ENCODE assay signal across 8 cellular contexts in the genomic region with DNA sequence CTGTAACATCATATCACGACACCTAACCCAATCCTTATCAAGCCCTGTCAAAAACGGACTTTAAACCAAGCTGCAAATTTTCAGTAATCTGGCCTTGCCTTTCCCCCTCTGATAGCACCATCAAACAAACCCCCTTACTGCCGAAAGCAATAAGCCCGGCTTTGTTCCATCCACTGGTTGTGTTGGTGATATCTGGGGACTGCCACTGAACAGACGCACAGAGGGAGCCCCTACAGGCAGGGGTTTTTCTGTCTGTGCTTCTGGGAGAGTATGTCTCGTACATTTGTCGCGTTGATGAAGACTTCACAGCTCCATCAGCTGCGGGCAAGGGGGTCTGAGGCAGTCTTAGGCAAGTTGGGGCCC. TPM values are rescaled to one million over a fixed set of nuclear protein-coding genes. Genes with fewer than 3 reads are reported as not detected.
DNase-seq lines count a peak whose midpoint lies in the region; ATAC-seq, FAIRE-seq and TF ChIP-seq lines count a peak whose summit lies in the region.

No MANE protein-coding gene starts in this region.

- H3K4me3 ChIP-seq in AG10803 (ENCODE audit: low read length) (peak overlapping the region; percentile 68), WERI-Rb-1 (ENCODE audit: low read depth, low read length) (peak overlapping the region; percentile 51), iPS-18c (ENCODE audit: insufficient read depth, low read depth, low read length) (peak overlapping the region; percentile 78), stomach (peak overlapping the region; percentile 55 to 70 (median 66))

- TF ChIP-seq CTCF in AG10803 (conservative IDR thresholded peaks at IDR 0.05; ENCODE audit: low read length) (no peak; the same call in 1 of the 2 replicates), WERI-Rb-1 (IDR thresholded peaks at IDR 0.05; ENCODE audit: low read depth, low read length) (0 out of 2 replicates have a peak, but pooled peaks have one; percentile 18), stomach (IDR thresholded peaks at IDR 0.05) (no peak)

- H3K27ac ChIP-seq in WERI-Rb-1 = no peak overlapping the region
- H3K27ac ChIP-seq in stomach = peak overlapping the region in 4 of 5 donors; percentile 73 to 85 (median 82)

- peaks cover 9% of the 10 kb centered on the region for H3K27me3 ChIP-seq in WERI-Rb-1 (ENCODE audit: insufficient read depth, low read depth, severe bottlenecking)
- peaks cover 0 to 31% (median 20%) of the 10 kb centered on the region in 3 donors for H3K27me3 ChIP-seq in stomach

- H3K4me1 ChIP-seq in stomach = peaks cover 26 to 72% (median 45%) of the 10 kb centered on the region in 4 donors

- H3K36me3 ChIP-seq in WERI-Rb-1 = no peaks in the 10 kb centered on the region
- peaks cover 0 to 9% (median 2%) of the 10 kb centered on the region in 4 donors for H3K36me3 ChIP-seq in stomach

- no peak for FAIRE-seq in frontal cortex (lab: Jason Lieb, UNC)

- no peaks in the 10 kb centered on the region for H3K9me3 ChIP-seq in WERI-Rb-1 (ENCODE audit: severe bottlenecking)
- no peaks in the 10 kb centered on the region for H3K9me3 ChIP-seq in iPS-18c (ENCODE audit: control insufficient read depth, insufficient read depth, low read length)
- no peaks in the 10 kb centered on the region for H3K9me3 ChIP-seq in stomach

- peak; percentile 20 for ATAC-seq in GM21825 (IDR thresholded peaks at IDR 0.05; ENCODE audit: unreplicated experiment)

- TF ChIP-seq POLR2A in stomach (IDR thresholded peaks at IDR 0.05) = no peak

- intact Hi-C loops in stomach (cut with DNase I; ENCODE audit: low total_unique reads) = no loop called here

- DNase-seq in AG10803 (ENCODE audit: low read depth) (no peak), WERI-Rb-1 (peak; percentile 36), stomach (no peak), NCI-H2171 treated with DMSO at 0.1 percent for 48 hours (lab: John Stamatoyannopoulos, UW) (no peak), NCI-H1417 treated with DMSO at 0.1 percent for 48 hours (lab: John Stamatoyannopoulos, UW) (no peak), frontal cortex (ENCODE audit: low spot score in 2 of 2) (no peak)

- no peak for TF ChIP-seq EP300 in stomach (IDR thresholded peaks at IDR 0.05)

- whole genome bisulfite sequencing in stomach, 5 donors = 11 to 36% (median 13%) methylated on average over 8 to 9 of the region's 9 CpGs

RNA-seq across cellular contexts. Expression of a gene that starts 0.6 kb away (rescaled TPM):
- total RNA-seq in stomach (10 to 100 TPM in 2 of 5 donors, 1 to 10 TPM in 2, not detected in 1; 5.5 to 16.1 (median 9.3) TPM), frontal cortex (0.82 TPM)
- polyA plus RNA-seq in stomach = 10 to 100 TPM in 1 of 3 donors, 1 to 10 TPM in 2; 9.6 to 39.5 (median 9.9) TPM

RNA-seq across cellular contexts. Expression of a gene that starts 36.0 kb away (rescaled TPM):
- total RNA-seq in stomach (10 to 100 TPM; 28.8 to 93.3 (median 31.9) TPM), frontal cortex (50.1 TPM)
- polyA plus RNA-seq in stomach = 10 to 100 TPM in 2 of 3 donors, 1 to 10 TPM in 1; 7.5 to 22.8 (median 11.0) TPM
